Comparison of ENCODE assay signal across 10 cellular contexts in genomic region chr13:51765142-51765515, GRCh38. TPM values are rescaled to one million over a fixed set of nuclear protein-coding genes. Genes with fewer than 3 reads are reported as not detected.
A peak's percentile ranks its signal among the peaks of the same experiment; 100 is the strongest.
DNase-seq lines count a peak whose midpoint lies in the region; ATAC-seq and TF ChIP-seq lines count a peak whose summit lies in the region.
"Had no signal": no experiment of that assay in that cellular context is flagged by ENCODE, and none has a peak within 500 bp of the region (broad histone marks: within the 10 kb centered on the region; RNA-seq: fewer than 3 reads in every experiment).

No MANE protein-coding gene starts in this region.

- peaks cover 20% of the 10 kb centered on the region for H3K4me1 ChIP-seq in CD4-positive, CD25-positive, alpha-beta regulatory T cell (ENCODE audit: control insufficient read depth, insufficient read depth, low read length, poor library complexity, severe bottlenecking)
- H3K4me1 ChIP-seq in OCI-LY3 (ENCODE audit: low read length) (peaks cover 37% of the 10 kb centered on the region), endocrine pancreas (ENCODE audit: control insufficient read depth, insufficient read depth, low read length) (peaks cover 8% of the 10 kb centered on the region), parathyroid adenoma (peaks cover 3% of the 10 kb centered on the region)

- no peaks in the 10 kb centered on the region for H3K9me3 ChIP-seq in CD4-positive, CD25-positive, alpha-beta regulatory T cell (ENCODE audit: control insufficient read depth in 2 of 2, low read length in 2 of 2)
- H3K9me3 ChIP-seq in OCI-LY3 (ENCODE audit: insufficient read depth, low read length) (no peaks in the 10 kb centered on the region), endocrine pancreas (ENCODE audit: control insufficient read depth, low read length) (no peaks in the 10 kb centered on the region), parathyroid adenoma (ENCODE audit: control insufficient read depth, low read length) (no peaks in the 10 kb centered on the region)

- peaks cover 0 to 27% (median 19%) of the 10 kb centered on the region in 4 donors for H3K4me1 Mint-ChIP-seq in CD4-positive, CD25-positive, alpha-beta regulatory T cell

- H3K9me3 Mint-ChIP-seq in CD4-positive, CD25-positive, alpha-beta regulatory T cell: no peaks in the 10 kb centered on the region
- H3K9me3 Mint-ChIP-seq: brain had no signal

- no peaks in the 10 kb centered on the region for H3K27me3 Mint-ChIP-seq in CD4-positive, CD25-positive, alpha-beta regulatory T cell

- H3K79me2 ChIP-seq in OCI-LY3 (ENCODE audit: low read length) (no peaks in the 10 kb centered on the region), parathyroid adenoma (no peaks in the 10 kb centered on the region)

- peak overlapping the region; percentile 87 to 92 (median 92) for H3K27ac Mint-ChIP-seq in CD4-positive, CD25-positive, alpha-beta regulatory T cell

- H2AFZ ChIP-seq in OCI-LY3 (ENCODE audit: low read depth, low read length) (no peak overlapping the region; the same call in 1 of the 2 replicates), parathyroid adenoma (no peak overlapping the region)

- H3K4me3 Mint-ChIP-seq in CD4-positive, CD25-positive, alpha-beta regulatory T cell: peak overlapping the region in 3 of 4 donors; percentile 82 to 83 (median 82)
- H3K4me3 Mint-ChIP-seq: brain had no signal

- peak overlapping the region; percentile 58; the same call in 1 of the 2 replicates for H3K9ac ChIP-seq in OCI-LY3 (ENCODE audit: low read length)
- H3K9ac ChIP-seq in endocrine pancreas (ENCODE audit: control insufficient read depth, insufficient read depth, low read length): peak overlapping the region; percentile 36
- no peak overlapping the region for H3K9ac ChIP-seq in parathyroid adenoma

- no peak for TF ChIP-seq CTCF in OCI-LY3 (IDR thresholded peaks at IDR 0.05; ENCODE audit: low read depth, low read length)
- TF ChIP-seq CTCF in parathyroid adenoma (IDR thresholded peaks at IDR 0.05): no peak

- no peak for DNase-seq in CD4-positive, CD25-positive, alpha-beta regulatory T cell
- no peak for DNase-seq in RPMI8226
- no peak for DNase-seq in OCI-M1 (lab: John Stamatoyannopoulos, UW)
- DNase-seq in NCI-H526 treated with DMSO at 0.1 percent for 48 hours (lab: John Stamatoyannopoulos, UW): no peak
- DNase-seq: KG1 had no signal

- H3K4me2 ChIP-seq in OCI-LY3 (ENCODE audit: low read length): peak overlapping the region; percentile 94
- H3K4me2 ChIP-seq in parathyroid adenoma (ENCODE audit: low read length): no peak overlapping the region

- H3K27me3 ChIP-seq in CD4-positive, CD25-positive, alpha-beta regulatory T cell (ENCODE audit: control insufficient read depth, insufficient read depth, low read length): no peaks in the 10 kb centered on the region
- H3K27me3 ChIP-seq in OCI-LY3 (ENCODE audit: low read depth, low read length) (no peaks in the 10 kb centered on the region), endocrine pancreas (ENCODE audit: control insufficient read depth, insufficient read depth, low read length) (no peaks in the 10 kb centered on the region), parathyroid adenoma (ENCODE audit: control insufficient read depth, insufficient read depth, low read length) (no peaks in the 10 kb centered on the region)

- no peaks in the 10 kb centered on the region for H4K20me1 ChIP-seq in OCI-LY3 (ENCODE audit: insufficient read depth, low read length)

- peaks cover 15% of the 10 kb centered on the region for H3K36me3 ChIP-seq in CD4-positive, CD25-positive, alpha-beta regulatory T cell (ENCODE audit: control insufficient read depth, insufficient read depth, low read length)
- H3K36me3 ChIP-seq in OCI-LY3 (replicated peaks; ENCODE audit: low read depth, low read length): peaks cover 8% of the 10 kb centered on the region
- no peaks in the 10 kb centered on the region for H3K36me3 ChIP-seq in endocrine pancreas (ENCODE audit: control insufficient read depth, insufficient read depth, low read length)
- H3K36me3 ChIP-seq in parathyroid adenoma (ENCODE audit: control insufficient read depth, insufficient read depth, low read length): no peaks in the 10 kb centered on the region

- peaks cover 20% of the 10 kb centered on the region for H3K36me3 Mint-ChIP-seq in CD4-positive, CD25-positive, alpha-beta regulatory T cell

- ATAC-seq in CD4-positive, CD25-positive, alpha-beta regulatory T cell (ENCODE audit: low read depth in 2 of 2): no peak
- no peak for ATAC-seq in GM21529 (IDR thresholded peaks at IDR 0.05; ENCODE audit: unreplicated experiment)

- H3K27ac ChIP-seq in CD4-positive, CD25-positive, alpha-beta regulatory T cell (ENCODE audit: insufficient read depth, low read length, poor library complexity, severe bottlenecking): peak overlapping the region; percentile 61
- H3K27ac ChIP-seq in OCI-LY3 (ENCODE audit: low read length) (peak overlapping the region; percentile 60), parathyroid adenoma (peak overlapping the region; percentile 61)

- H3K4me3 ChIP-seq in CD4-positive, CD25-positive, alpha-beta regulatory T cell (ENCODE audit: low read depth, low read length): peak overlapping the region; percentile 61
- peak overlapping the region; percentile 71 for H3K4me3 ChIP-seq in OCI-LY3 (ENCODE audit: low read length)
- peak overlapping the region; percentile 29 for H3K4me3 ChIP-seq in endocrine pancreas (ENCODE audit: control insufficient read depth, insufficient read depth, low read length)
- H3K4me3 ChIP-seq in parathyroid adenoma (ENCODE audit: low read depth, low read length): no peak overlapping the region

RNA-seq across cellular contexts. Expression of gene DHRS12, which starts 38.8 kb away (rescaled TPM):
- 25.9 TPM for total RNA-seq in CD4-positive, CD25-positive, alpha-beta regulatory T cell
- 10 to 100 TPM; 31.3 to 42.9 (median 35.4) TPM for polyA plus RNA-seq in CD4-positive, CD25-positive, alpha-beta regulatory T cell
